19 cellular contexts compared by ENCODE assay signal in the genomic region with DNA sequence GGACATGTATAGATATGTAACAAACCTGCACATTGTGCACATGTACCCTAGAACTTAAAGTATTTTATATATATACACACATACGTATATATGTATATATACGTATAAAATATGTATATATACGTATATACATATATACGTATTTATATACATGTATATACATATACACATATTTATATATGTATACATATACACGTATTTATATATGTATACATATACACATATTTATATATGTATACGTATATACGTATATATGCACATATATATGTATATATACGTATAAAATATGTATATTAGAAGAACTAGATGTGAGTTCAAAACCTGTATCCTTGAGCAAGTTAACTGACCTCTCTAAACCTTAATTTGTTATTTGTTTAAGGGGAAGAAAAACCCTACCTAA.
DNase-seq lines count a peak whose midpoint lies in the region; ATAC-seq, FAIRE-seq and TF ChIP-seq lines count a peak whose summit lies in the region.
"Had no signal": no experiment of that assay in that cellular context is flagged by ENCODE, and none has a peak within 500 bp of the region (broad histone marks: within the 10 kb centered on the region; RNA-seq: fewer than 3 reads in every experiment).

No MANE protein-coding gene starts in this region.

- intact Hi-C loops in pancreas (cut with DNase I), result no loop called here

- no peak for ATAC-seq in pancreas
- ATAC-seq: CD8-positive, alpha-beta T cell had no signal

- H3K4me3 ChIP-seq in pancreas, result no peak overlapping the region
- H3K4me3 ChIP-seq: BLaER1, HAP-1 had no signal

- H3K36me3 ChIP-seq in pancreas, result no peaks in the 10 kb centered on the region

- H3K4me1 ChIP-seq in pancreas, result no peaks in the 10 kb centered on the region
- H3K4me1 ChIP-seq: BLaER1, Caco-2, HAP-1 had no signal

- WGBS in pancreas, 2 donors, result 95 to 97% methylated on average over 8 of the region's 8 CpGs

- H3K27ac ChIP-seq in pancreas, result no peak overlapping the region
- H3K27ac ChIP-seq: BLaER1, C4-2B had no signal

- H3K9me3 ChIP-seq in pancreas, result no peaks in the 10 kb centered on the region
- H3K9me3 ChIP-seq: HAP-1 had no signal

- DNase-seq in pancreas (no peak), NCI-H774 (lab: John Stamatoyannopoulos, UW) (no peak), cerebellar nuclear complex (lab: John Stamatoyannopoulos, UW) (no peak), NCI-H2107 treated with DMSO at 0.1 percent for 48 hours (lab: John Stamatoyannopoulos, UW; ENCODE audit: unreplicated experiment) (no peak)
- DNase-seq: Caco-2; CD4-positive, CD25-positive, alpha-beta regulatory T cell; CD8-positive, alpha-beta T cell; DMS153; DND-41; GOT3; HFFc6 had no signal

- FAIRE-seq in TTC549 (lab: Jason Lieb, UNC) (peak; percentile 13), endometrium (lab: Jason Lieb, UNC) (peak; percentile 82), pancreas (lab: Jason Lieb, UNC) (peak; percentile 64)
- FAIRE-seq: G401.6, GM12892, H54 had no signal

- TF ChIP-seq CTCF in pancreas (IDR thresholded peaks at IDR 0.05), result no peak

- H3K27me3 ChIP-seq in pancreas, result no peaks in the 10 kb centered on the region
- H3K27me3 ChIP-seq: BLaER1 had no signal
